ENCODE assay signal across 8 cellular contexts in genomic region chr19:49453013-49453756, GRCh38. TPM values are rescaled to one million over a fixed set of nuclear protein-coding genes. Genes with fewer than 3 reads are reported as not detected.
DNase-seq lines count a peak whose midpoint lies in the region; ATAC-seq and TF ChIP-seq lines count a peak whose summit lies in the region.

TSS of gene ALDH16A1 (plus strand) at chr19:49453225. CDS start at chr19:49453332, 107 bp downstream.

- H3K27ac ChIP-seq in angular gyrus (ENCODE audit: low read depth, low read length) (peak within 1 kb of the TSS; percentile 96), uterus (peak within 1 kb of the TSS; percentile 93 to 99)

- no peaks in the 10 kb centered on the region for H3K27me3 ChIP-seq in uterus

- peak; percentile 63 to 91 for TF ChIP-seq POLR2A in uterus (IDR thresholded peaks at IDR 0.05)

- H3K4me3 ChIP-seq in uterus: peak within 1 kb of the TSS; percentile 84 to 96

- intact Hi-C loops in left ventricle myocardium superior (cut with micrococcal nuclease) (no loop called here), uterus (cut with DNase I; ENCODE audit: low total_unique reads) (no loop called here)

- peak in 1 of 4 experiments; percentile 3 for TF ChIP-seq CTCF in uterus (IDR thresholded peaks at IDR 0.05)

- no peaks in the 10 kb centered on the region for H3K9me3 ChIP-seq in uterus

- no peaks in the 10 kb centered on the region for H3K36me3 ChIP-seq in uterus

- DNase-seq in NCI-H187 (lab: John Stamatoyannopoulos, UW) (peak; percentile 98 to 99), T-helper 2 cell (peak; percentile 95 to 99 (median 98)), left ventricle myocardium superior (peak; percentile 98), pulmonary artery endothelial cell (ENCODE audit: low read depth, low spot score) (peak; percentile 88), uterus (peak; percentile 98)

- peak; percentile 81 for ATAC-seq in GM18498 (IDR thresholded peaks at IDR 0.05; ENCODE audit: unreplicated experiment)
- ATAC-seq in HG02938 (IDR thresholded peaks at IDR 0.05; ENCODE audit: unreplicated experiment): peak; percentile 83
- ATAC-seq in left ventricle myocardium superior: peak; percentile 91

- H3K4me1 ChIP-seq in uterus: peaks cover 2 to 5% of the 10 kb centered on the region in 2 donors

RNA-seq across cellular contexts. Expression of gene ALDH16A1, which starts in this region (rescaled TPM):
- total RNA-seq in left ventricle myocardium superior: 11.5 TPM
- 54.9 and 58.8 TPM in 2 replicates for total RNA-seq in pulmonary artery endothelial cell
- 10 to 100 TPM; 13.5 to 40.8 (median 34.5) TPM for total RNA-seq in uterus

Comparison
In these comparisons a context has a peak if more than half of its experiments do, and no peak if none do; other contexts are left out.
1. Peak in every context shown above with its lines: DNase-seq, ATAC-seq, H3K4me3 ChIP-seq and H3K27ac ChIP-seq.